Comparison of ENCODE assay signal across 5 cellular contexts in genomic region chrX:68688931-68689330, GRCh38. TPM values are rescaled to one million over a fixed set of nuclear protein-coding genes. Genes with fewer than 3 reads are reported as not detected.
A peak's percentile ranks its signal among the peaks of the same experiment; 100 is the strongest.
DNase-seq lines count a peak whose midpoint lies in the region; ATAC-seq, FAIRE-seq and TF ChIP-seq lines count a peak whose summit lies in the region.
"Not testable (repeated sequence)": the region's sequence is repeated elsewhere in the genome, so short reads cannot be mapped to it uniquely, and the experiment has no call there.
"Had no signal": no experiment of that assay in that cellular context is flagged by ENCODE, and none has a peak within 500 bp of the region (broad histone marks: within the 10 kb centered on the region; RNA-seq: fewer than 3 reads in every experiment).

No MANE protein-coding gene starts in this region.

- not testable (repeated sequence) for H3K9me3 ChIP-seq in HepG2 (ENCODE audit: low read length); right lobe of liver

- not testable (repeated sequence) for H3K4me1 ChIP-seq in HepG2 (ENCODE audit: insufficient read depth, low read length); right lobe of liver

- H3K27me3 ChIP-seq in bronchial epithelial cell (ENCODE audit: control insufficient read depth, insufficient read depth, low read length); HepG2 (ENCODE audit: control insufficient read depth in 1 of 2, insufficient read depth in 2 of 2, low read length in 2 of 2); right lobe of liver: not testable (repeated sequence)

- not testable (repeated sequence) for DNase-seq in bronchial epithelial cell (ENCODE audit: low read depth); left colon; HepG2 (ENCODE audit: low spot score); right lobe of liver

- H3K4me3 ChIP-seq in bronchial epithelial cell (ENCODE audit: low read depth, low read length); HepG2 (replicated peaks in 1 of 3; ENCODE audit: insufficient read depth in 1 of 3, low read depth in 2 of 3, low read length in 3 of 3); right lobe of liver: not testable (repeated sequence)

- not testable (repeated sequence) for BruUV-seq in HepG2 (replicated peaks; lab: Mats Ljungman, UMichigan)

- not testable (repeated sequence) for H4K20me1 ChIP-seq in HepG2 (ENCODE audit: insufficient read depth, low read length)

- H3K79me2 ChIP-seq in HepG2 (ENCODE audit: insufficient read depth, low read length), result not testable (repeated sequence)

- POLR2A ChIA-PET in HepG2 (lab: Yijun Ruan, JAX), result not testable (repeated sequence)

- H3K4me2 ChIP-seq in HepG2 (ENCODE audit: low read depth, low read length), result not testable (repeated sequence)

- in situ Hi-C loops in HepG2 (cut with HindIII; ENCODE audit: extremely low pct_ligation_motif_present, low pct_unique_long_range_greater_than_20kb), result not testable (repeated sequence)

- H2AFZ ChIP-seq in HepG2 (ENCODE audit: low read length), result not testable (repeated sequence)

- not testable (repeated sequence) for TF ChIP-seq RAD21 in HepG2 (CRISPR knock-in tag; IDR thresholded peaks at IDR 0.05)

- intact Hi-C loops in left colon (cut with DNase I, micrococcal nuclease); HepG2 (cut with micrococcal nuclease; ENCODE audit: unreplicated experiment); right lobe of liver (cut with DNase I): not testable (repeated sequence)

- TF ChIP-seq CTCF in bronchial epithelial cell (IDR thresholded peaks at IDR 0.05; ENCODE audit: insufficient read depth, low read length, severe bottlenecking); HepG2 (CRISPR knock-in tag; IDR thresholded peaks at IDR 0.05); right lobe of liver (IDR thresholded peaks at IDR 0.05): not testable (repeated sequence)

- CTCF ChIA-PET in HepG2 (lab: Yijun Ruan, JAX; ENCODE audit: low intra/inter-chr PET ratio, low total read pairs), result not testable (repeated sequence)

- ATAC-seq in left colon, result peak; percentile 62
- ATAC-seq in HepG2, result peak; percentile 79
- peak; percentile 3 to 44 (median 26) for ATAC-seq in right lobe of liver

- H3K9ac ChIP-seq in HepG2 (ENCODE audit: insufficient read depth, low read depth, low read length), result not testable (repeated sequence)

- FAIRE-seq in bronchial epithelial cell (lab: Jason Lieb, UNC), result peak; percentile 66
- peak; percentile 73 for FAIRE-seq in HepG2 (lab: Jason Lieb, UNC)

- not testable (repeated sequence) for TF ChIP-seq EP300 in HepG2 (IDR thresholded peaks at IDR 0.05; ENCODE audit: low read depth in 2 of 2, low read length in 2 of 2); HepG2 (CRISPR knock-in tag; IDR thresholded peaks at IDR 0.05; ENCODE audit: borderline replicate concordance)

- not testable (repeated sequence) for TF ChIP-seq POLR2A in HepG2 (IDR thresholded peaks at IDR 0.05; ENCODE audit: insufficient read depth in 1 of 2, low read depth in 2 of 2, low read length in 2 of 2); right lobe of liver (IDR thresholded peaks at IDR 0.05)

- no CpG with 5 or more reads among the region's 8 CpGs for WGBS in HepG2 (ENCODE audit: low lambda C conversion rate)
- 38% methylated on average over 1 of the region's 8 CpGs for WGBS in right lobe of liver (ENCODE audit: insufficient coverage, low coverage, low lambda C conversion rate, missing lambda C conversion rate)

- not testable (repeated sequence) for H3K27ac ChIP-seq in HepG2 (ENCODE audit: extremely low read length, insufficient read depth, low read length); right lobe of liver

- H3K36me3 ChIP-seq in bronchial epithelial cell (ENCODE audit: control insufficient read depth, insufficient read depth, low read length); HepG2 (replicated peaks in 1 of 2; ENCODE audit: control insufficient read depth in 1 of 2, insufficient read depth in 2 of 2, low read length in 2 of 2); right lobe of liver: not testable (repeated sequence)

RNA-seq across cellular contexts. Expression of gene STARD8, which starts 41.5 kb away (rescaled TPM):
- total RNA-seq in bronchial epithelial cell (not detected in 2 replicates), left colon (1 to 10 TPM; 1.7 to 2.3 TPM), HepG2 (2016; rRNA removed; fragmentation: Illumina TruSeq; extraction: Trizol) (0.02 TPM in 1 of 2 replicates, not detected in the other), right lobe of liver (10 to 100 TPM in 1 of 6 experiments, 1 to 10 TPM in 5; 6.6 to 11.5 (median 7.6) TPM)
- total RNA-seq in HepG2 (2016; cell fraction: cytosol; rRNA removed; fragmentation: Illumina TruSeq; extraction: Trizol; ENCODE audit: low read depth), result not detected in 2 replicates
- not detected in 2 replicates for total RNA-seq in HepG2 (2016; cell fraction: insoluble cytoplasmic fraction; rRNA removed; fragmentation: Illumina TruSeq; extraction: Trizol)
- not detected in 2 replicates for total RNA-seq in HepG2 (2016; cell fraction: membrane; rRNA removed; fragmentation: Illumina TruSeq; extraction: Trizol)
- total RNA-seq in HepG2 (2016; cell fraction: nucleus; rRNA removed; fragmentation: Illumina TruSeq; extraction: Trizol), result not detected in 2 replicates
- 0.09 and 0.10 TPM in 2 replicates for polyA plus RNA-seq in HepG2 (2011; rRNA removed)
- 0.03 and 0.15 TPM in 2 replicates for polyA plus RNA-seq in HepG2 (2011; cell fraction: cytosol; rRNA removed)
- polyA plus RNA-seq in HepG2 (2011; cell fraction: nucleus; rRNA removed), result 0.23 and 0.26 TPM in 2 replicates
- 0.03 and 0.05 TPM in 2 replicates for polyA plus RNA-seq in HepG2 (2012)
- polyA plus RNA-seq in HepG2 (2016; cell fraction: cytosol; fragmentation: Illumina TruSeq; extraction: Trizol; ENCODE audit: low read depth), result not detected in 2 replicates
- not detected in 2 replicates for polyA plus RNA-seq in HepG2 (2016; cell fraction: insoluble cytoplasmic fraction; fragmentation: Illumina TruSeq; extraction: Trizol; ENCODE audit: low read depth)
- polyA plus RNA-seq in HepG2 (2016; cell fraction: membrane; fragmentation: Illumina TruSeq; extraction: Trizol; ENCODE audit: low read depth), result not detected in 2 replicates
- polyA plus RNA-seq in HepG2 (2016; cell fraction: nucleus; fragmentation: Illumina TruSeq; extraction: Trizol; ENCODE audit: insufficient read depth, low read depth), result not detected in 2 replicates
- 0.22 and 4.6 TPM in 2 replicates for polyA minus RNA-seq in HepG2 (2011; rRNA and poly(A)+ RNA removed; ENCODE audit: low replicate concordance)
- not detected in 2 replicates for polyA minus RNA-seq in HepG2 (2011; cell fraction: cytosol; rRNA and poly(A)+ RNA removed)
- 0.12 and 0.13 TPM in 2 replicates for polyA minus RNA-seq in HepG2 (2011; cell fraction: nucleus; rRNA and poly(A)+ RNA removed)
- polyA plus RNA-seq: CD8-positive, alpha-beta memory T cell had no signal

Comparison
In these comparisons a context has a peak if more than half of its experiments do, and no peak if none do; other contexts are left out.
1. ATAC-seq: peak in every context shown above with its lines; median percentile 79 in HepG2; 62 in left colon; 26 in right lobe of liver.